15 cellular contexts compared by ENCODE assay signal in the genomic region with DNA sequence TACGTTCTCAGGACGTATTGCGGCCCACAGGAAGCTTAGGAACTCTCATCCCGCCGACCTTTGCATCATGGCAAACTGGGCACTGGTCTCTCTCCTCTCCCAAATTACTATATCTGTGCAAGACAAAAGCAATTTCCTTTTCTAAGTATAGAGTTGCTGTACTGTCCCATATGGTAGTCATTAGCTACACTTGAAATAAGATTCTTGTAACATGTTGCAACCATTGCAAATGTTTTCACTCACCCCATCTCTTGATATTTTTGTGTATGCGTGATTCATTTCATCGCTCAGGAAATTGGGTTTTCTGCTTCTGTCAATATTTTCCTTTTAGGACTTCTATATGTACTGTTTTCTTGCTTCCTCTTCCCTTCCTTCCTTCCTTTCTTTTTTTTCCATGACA.
"Had no signal": no experiment of that assay in that cellular context is flagged by ENCODE, and none has a peak within 500 bp of the region (broad histone marks: within the 10 kb centered on the region; RNA-seq: fewer than 3 reads in every experiment).

No MANE protein-coding gene starts in this region.

- DNase-seq: activated CD4-positive, alpha-beta T cell treated with anti-CD3 and anti-CD28 coated beads for 4 hours; activated CD8-positive, alpha-beta memory T cell treated with anti-CD3 and anti-CD28 coated beads for 24 hours; activated naive CD4-positive, alpha-beta T cell treated with anti-CD3 and anti-CD28 coated beads, Interleukin-2, amount 50 U/mL, for 16 hours; glutamatergic neuron; immature natural killer cell; left cardiac atrium; lower lobe of right lung; midbrain; naive B cell; retina; stomach; T-helper 1 cell; thyroid gland had no signal

- ATAC-seq: activated T-helper 17 cell treated with anti-CD3 and anti-CD28 coated beads, Interleukin-2, amount 50 U/mL, for 72 hours; left cardiac atrium; lower lobe of right lung had no signal

- H3K4me3 ChIP-seq: lower lobe of right lung, stomach, thyroid gland had no signal

- H3K27ac Mint-ChIP-seq: activated T-helper 17 cell treated with anti-CD3 and anti-CD28 coated beads, Interleukin-2, amount 50 U/mL, for 72 hours; brain; immature natural killer cell; naive B cell had no signal

- H3K4me1 ChIP-seq: lower lobe of right lung, stomach, thyroid gland had no signal

- H3K9me3 Mint-ChIP-seq: activated T-helper 17 cell treated with anti-CD3 and anti-CD28 coated beads, Interleukin-2, amount 50 U/mL, for 72 hours; immature natural killer cell had no signal

- H3K36me3 Mint-ChIP-seq: brain, immature natural killer cell, naive B cell had no signal

- H3K9me3 ChIP-seq: lower lobe of right lung, stomach, thyroid gland had no signal

- H3K27me3 ChIP-seq: stomach, thyroid gland had no signal

- H3K4me1 Mint-ChIP-seq: activated T-helper 17 cell treated with anti-CD3 and anti-CD28 coated beads, Interleukin-2, amount 50 U/mL, for 72 hours; immature natural killer cell; naive B cell had no signal

- H3K36me3 ChIP-seq: lower lobe of right lung, stomach, thyroid gland had no signal

- H3K4me3 Mint-ChIP-seq: activated T-helper 17 cell treated with anti-CD3 and anti-CD28 coated beads, Interleukin-2, amount 50 U/mL, for 72 hours; brain; immature natural killer cell; naive B cell had no signal

- H3K27ac ChIP-seq: lower lobe of right lung, stomach, thyroid gland had no signal
